In the genomic region with DNA sequence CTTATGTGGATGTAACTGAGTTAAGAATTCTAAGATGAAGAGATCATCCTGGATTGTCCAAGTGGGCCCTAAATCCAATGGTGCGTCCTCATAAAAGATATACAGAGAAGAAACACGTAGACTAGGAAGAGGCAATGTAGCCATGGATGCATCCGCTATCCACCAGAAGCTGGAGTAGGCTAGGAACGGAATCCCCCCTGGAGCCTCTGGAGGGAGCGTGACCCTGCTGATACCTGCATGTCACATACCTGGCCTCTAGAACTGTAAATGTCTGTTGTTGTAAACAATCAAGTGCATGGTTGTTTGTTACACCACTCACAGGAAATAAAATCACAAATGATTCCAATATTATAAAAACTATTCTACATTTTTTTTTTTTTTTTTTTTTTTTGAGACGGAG, we compare ENCODE assay signal across 35 cellular contexts.
"Had no signal": no experiment of that assay in that cellular context is flagged by ENCODE, and none has a peak within 500 bp of the region (broad histone marks: within the 10 kb centered on the region; RNA-seq: fewer than 3 reads in every experiment).

No MANE protein-coding gene starts in this region.

- FAIRE-seq: colon, endothelial cell of umbilical vein had no signal

- ATAC-seq: activated CD4-positive, alpha-beta T cell treated with anti-CD3 and anti-CD28 coated beads for 36 hours; activated CD8-positive, alpha-beta memory T cell treated with anti-CD3 and anti-CD28 coated beads, Interleukin-2, amount 10 ng/mL, durations not matched to agents 7 days and 5 days; activated CD8-positive, alpha-beta T cell treated with anti-CD3 and anti-CD28 coated beads, Interleukin-2, amount 10 ng/mL, durations not matched to agents 7 days and 5 days; activated naive CD8-positive, alpha-beta T cell treated with anti-CD3 and anti-CD28 coated beads, Interleukin-2, amount 50 U/mL, for 24 hours; body of pancreas; effector memory CD8-positive, alpha-beta T cell; T-helper 17 cell had no signal

- H3K36me3 Mint-ChIP-seq: activated CD4-positive, alpha-beta memory T cell treated with anti-CD3 and anti-CD28 coated beads for 36 hours; activated CD8-positive, alpha-beta memory T cell treated with anti-CD3 and anti-CD28 coated beads, Interleukin-2, amount 10 ng/mL, durations not matched to agents 7 days and 5 days; activated naive CD4-positive, alpha-beta T cell treated with anti-CD3 and anti-CD28 coated beads, Interleukin-2, amount 50 U/mL, for 24 hours; activated naive CD8-positive, alpha-beta T cell treated with anti-CD3 and anti-CD28 coated beads for 36 hours had no signal

- H3K27ac Mint-ChIP-seq: activated CD4-positive, alpha-beta memory T cell treated with anti-CD3 and anti-CD28 coated beads for 36 hours; activated CD4-positive, alpha-beta T cell treated with anti-CD3 and anti-CD28 coated beads for 36 hours; activated CD4-positive, alpha-beta T cell treated with anti-CD3 and anti-CD28 coated beads, Interleukin-2, amount 10 ng/mL, durations not matched to agents 24 days and 14 days; activated CD8-positive, alpha-beta memory T cell treated with anti-CD3 and anti-CD28 coated beads, Interleukin-2, amount 10 ng/mL, durations not matched to agents 7 days and 5 days; activated CD8-positive, alpha-beta T cell treated with anti-CD3 and anti-CD28 coated beads, Interleukin-2, amount 10 ng/mL, durations not matched to agents 7 days and 5 days; activated naive CD4-positive, alpha-beta T cell treated with anti-CD3 and anti-CD28 coated beads for 36 hours; activated naive CD4-positive, alpha-beta T cell treated with anti-CD3 and anti-CD28 coated beads, Interleukin-2, amount 50 U/mL, for 24 hours; activated naive CD8-positive, alpha-beta T cell treated with anti-CD3 and anti-CD28 coated beads for 36 hours; activated naive CD8-positive, alpha-beta T cell treated with anti-CD3 and anti-CD28 coated beads, Interleukin-2, amount 50 U/mL, for 24 hours; activated T-helper 1 cell treated with anti-CD3 and anti-CD28 coated beads, Interleukin-12 subunit alpha, Interleukin-12 subunit beta, Interleukin-2, Interleukin-4 antibody, amounts not matched to agents 30 ng/mL and 10 ng/mL and 1 ng/mL, durations not matched to agents 14 hours and 24 hours and 36 hours; activated T-helper 2 cell treated with anti-CD3 and anti-CD28 coated beads, Interferon-gamma antibody, Interleukin-2, Interleukin-4, amounts not matched to agents 10 μg/mL and 5 μg/mL and 100 μg/mL, durations not matched to agents 14 hours and 24 hours and 36 hours; effector memory CD8-positive, alpha-beta T cell; T-helper 17 cell; T-helper 2 cell treated with Interferon-gamma antibody and Interleukin-4, amounts not matched to agents 5 μg/mL and 100 μg/mL, for 36 hours had no signal

- H3K9me3 Mint-ChIP-seq: activated CD4-positive, alpha-beta memory T cell treated with anti-CD3 and anti-CD28 coated beads for 36 hours; activated CD4-positive, alpha-beta T cell treated with anti-CD3 and anti-CD28 coated beads, Interleukin-2, amount 10 ng/mL, durations not matched to agents 24 days and 14 days; activated naive CD4-positive, alpha-beta T cell treated with anti-CD3 and anti-CD28 coated beads for 36 hours; activated naive CD4-positive, alpha-beta T cell treated with anti-CD3 and anti-CD28 coated beads, Interleukin-2, amount 50 U/mL, for 24 hours; activated naive CD8-positive, alpha-beta T cell treated with anti-CD3 and anti-CD28 coated beads for 36 hours; activated naive CD8-positive, alpha-beta T cell treated with anti-CD3 and anti-CD28 coated beads, Interleukin-2, amount 50 U/mL, for 24 hours; activated T-helper 1 cell treated with anti-CD3 and anti-CD28 coated beads, Interleukin-12 subunit alpha, Interleukin-12 subunit beta, Interleukin-2, Interleukin-4 antibody, amounts not matched to agents 30 ng/mL and 10 ng/mL and 1 ng/mL, durations not matched to agents 14 hours and 24 hours and 36 hours; activated T-helper 2 cell treated with anti-CD3 and anti-CD28 coated beads, Interferon-gamma antibody, Interleukin-2, Interleukin-4, amounts not matched to agents 10 μg/mL and 5 μg/mL and 100 μg/mL, durations not matched to agents 14 hours and 24 hours and 36 hours; effector memory CD8-positive, alpha-beta T cell; T-helper 2 cell treated with Interferon-gamma antibody and Interleukin-4, amounts not matched to agents 5 μg/mL and 100 μg/mL, for 36 hours had no signal

- H3K4me3 Mint-ChIP-seq: activated CD4-positive, alpha-beta memory T cell treated with anti-CD3 and anti-CD28 coated beads for 36 hours; activated CD4-positive, alpha-beta T cell treated with anti-CD3 and anti-CD28 coated beads for 36 hours; activated CD4-positive, alpha-beta T cell treated with anti-CD3 and anti-CD28 coated beads, Interleukin-2, amount 10 ng/mL, durations not matched to agents 24 days and 14 days; activated CD8-positive, alpha-beta memory T cell treated with anti-CD3 and anti-CD28 coated beads, Interleukin-2, amount 10 ng/mL, durations not matched to agents 7 days and 5 days; activated CD8-positive, alpha-beta T cell treated with anti-CD3 and anti-CD28 coated beads, Interleukin-2, amount 10 ng/mL, durations not matched to agents 7 days and 5 days; activated naive CD4-positive, alpha-beta T cell treated with anti-CD3 and anti-CD28 coated beads for 36 hours; activated naive CD4-positive, alpha-beta T cell treated with anti-CD3 and anti-CD28 coated beads, Interleukin-2, amount 50 U/mL, for 24 hours; activated naive CD8-positive, alpha-beta T cell treated with anti-CD3 and anti-CD28 coated beads for 36 hours; activated naive CD8-positive, alpha-beta T cell treated with anti-CD3 and anti-CD28 coated beads, Interleukin-2, amount 50 U/mL, for 24 hours; activated T-helper 1 cell treated with anti-CD3 and anti-CD28 coated beads, Interleukin-12 subunit alpha, Interleukin-12 subunit beta, Interleukin-2, Interleukin-4 antibody, amounts not matched to agents 30 ng/mL and 10 ng/mL and 1 ng/mL, durations not matched to agents 14 hours and 24 hours and 36 hours; effector memory CD8-positive, alpha-beta T cell; T-helper 17 cell; T-helper 2 cell treated with Interferon-gamma antibody and Interleukin-4, amounts not matched to agents 5 μg/mL and 100 μg/mL, for 36 hours had no signal

- H3K27ac ChIP-seq: adrenal gland, body of pancreas, epithelial cell of prostate, WERI-Rb-1 had no signal

- DNase-seq: activated CD4-positive, alpha-beta memory T cell treated with anti-CD3 and anti-CD28 coated beads for 36 hours; activated CD4-positive, alpha-beta T cell treated with anti-CD3 and anti-CD28 coated beads for 36 hours; activated CD4-positive, alpha-beta T cell treated with anti-CD3 and anti-CD28 coated beads, Interleukin-2, amount 10 ng/mL, durations not matched to agents 24 days and 14 days; activated CD4-positive, CD25-positive, alpha-beta regulatory T cell; activated CD4-positive, CD25-positive, alpha-beta regulatory T cell treated with anti-CD3 and anti-CD28 coated beads, Interleukin-2, amount 50 U/mL, for 72 hours; activated CD8-positive, alpha-beta memory T cell treated with anti-CD3 and anti-CD28 coated beads, Interleukin-2, amount 10 ng/mL, durations not matched to agents 7 days and 5 days; activated CD8-positive, alpha-beta memory T cell treated with anti-CD3 and anti-CD28 coated beads, Interleukin-2, amount 50 U/mL, for 4 hours; activated CD8-positive, alpha-beta T cell treated with anti-CD3 and anti-CD28 coated beads, Interleukin-2, amount 10 ng/mL, durations not matched to agents 7 days and 5 days; activated effector memory CD4-positive, alpha-beta T cell treated with anti-CD3 and anti-CD28 coated beads, Interleukin-2, amount 50 U/mL, for 16 hours; activated naive CD4-positive, alpha-beta T cell treated with anti-CD3 and anti-CD28 coated beads for 36 hours; activated naive CD8-positive, alpha-beta T cell treated with anti-CD3 and anti-CD28 coated beads for 36 hours; activated naive CD8-positive, alpha-beta T cell treated with anti-CD3 and anti-CD28 coated beads, Interleukin-2, amount 50 U/mL, for 24 hours; activated T-cell treated with anti-CD3 and anti-CD28 coated beads, Interleukin-2, amount 50 U/mL, for 1 hour; activated T-cell treated with anti-CD3 and anti-CD28 coated beads, Interleukin-2, amount 50 U/mL, for 48 hours; adrenal gland; amygdala; aorta; body of pancreas; caudate nucleus; cortex of kidney; dermis blood vessel endothelial cell; effector CD4-positive, alpha-beta T cell; effector memory CD8-positive, alpha-beta T cell; foreskin fibroblast; head of caudate nucleus; T-helper 17 cell; T1000; WERI-Rb-1 had no signal

- H3K4me1 Mint-ChIP-seq: activated CD4-positive, alpha-beta T cell treated with anti-CD3 and anti-CD28 coated beads for 36 hours; activated CD4-positive, alpha-beta T cell treated with anti-CD3 and anti-CD28 coated beads, Interleukin-2, amount 10 ng/mL, durations not matched to agents 24 days and 14 days; activated CD8-positive, alpha-beta memory T cell treated with anti-CD3 and anti-CD28 coated beads, Interleukin-2, amount 10 ng/mL, durations not matched to agents 7 days and 5 days; activated naive CD4-positive, alpha-beta T cell treated with anti-CD3 and anti-CD28 coated beads, Interleukin-2, amount 50 U/mL, for 24 hours; activated naive CD8-positive, alpha-beta T cell treated with anti-CD3 and anti-CD28 coated beads for 36 hours; activated naive CD8-positive, alpha-beta T cell treated with anti-CD3 and anti-CD28 coated beads, Interleukin-2, amount 50 U/mL, for 24 hours; T-helper 17 cell had no signal

- H3K9me3 ChIP-seq: adrenal gland, body of pancreas had no signal

- H3K4me1 ChIP-seq: adrenal gland had no signal

- H3K27me3 ChIP-seq: adrenal gland, body of pancreas had no signal

- H3K4me3 ChIP-seq: adrenal gland, body of pancreas had no signal

- H3K36me3 ChIP-seq: adrenal gland, WERI-Rb-1 had no signal
